Comparison of ENCODE assay signal across 8 cellular contexts in genomic region chr14:74804219-74804825, GRCh38. TPM values are rescaled to one million over a fixed set of nuclear protein-coding genes. Genes with fewer than 3 reads are reported as not detected.
DNase-seq lines count a peak whose midpoint lies in the region; ATAC-seq, FAIRE-seq and TF ChIP-seq lines count a peak whose summit lies in the region.

No MANE protein-coding gene starts in this region.

- H3K4me3 Mint-ChIP-seq in activated T-cell treated with anti-CD3 and anti-CD28 coated beads, Interleukin-2, amount 50 U/mL, for 72 hours = no peak overlapping the region

- CTCF ChIA-PET in K562 (lab: Yijun Ruan, JAX; ENCODE audit: low intra/inter-chr PET ratio) = interaction anchor here (0.6 to 2.8 kb wide), 6 partner anchors 9 to 442 kb away, joined by 3 to 21 read pairs (median 4); partner anchors contain the start of gene LTBP2

- H3K27ac Mint-ChIP-seq in activated T-cell treated with anti-CD3 and anti-CD28 coated beads, Interleukin-2, amount 50 U/mL, for 72 hours = no peak overlapping the region

- TF ChIP-seq RAD21 in K562 (CRISPR knock-in tag; conservative IDR thresholded peaks at IDR 0.05 in 1 of 2, IDR thresholded peaks at IDR 0.05 in 1 of 2) = peak; percentile 49 to 74
- peak; percentile 77 to 85 for TF ChIP-seq RAD21 in liver (IDR thresholded peaks at IDR 0.05)

- TF ChIP-seq CTCF in NB4 (IDR thresholded peaks at IDR 0.05; ENCODE audit: low read depth, low read length) = peak; percentile 39
- peak; percentile 52 to 66 (median 58) for TF ChIP-seq CTCF in K562 (IDR thresholded peaks at IDR 0.05 in 2 of 3, conservative IDR thresholded peaks at IDR 0.05 in 1 of 3; ENCODE audit: insufficient read depth in 2 of 3, low read depth in 1 of 3, low read length in 3 of 3)
- TF ChIP-seq CTCF in liver (IDR thresholded peaks at IDR 0.05; ENCODE audit: low read depth, low read length, missing input control) = peak; percentile 54

- TF ChIP-seq POLR2A in NB4 (IDR thresholded peaks at IDR 0.05; ENCODE audit: extremely low read depth, insufficient read length) (no peak), K562 (conservative IDR thresholded peaks at IDR 0.05) (no peak)

- no peak overlapping the region for H2AFZ ChIP-seq in K562 (ENCODE audit: low read depth, low read length)

- POLR2A ChIA-PET in K562 (lab: Yijun Ruan, JAX) = interaction anchor here (0.6 to 1.0 kb wide), 2 partner anchors 53 to 195 kb away, joined by 3 to 5 read pairs; no protein-coding TSS in a partner anchor

- H3K27me3 ChIP-seq in K562 (ENCODE audit: control insufficient read depth in 2 of 2, insufficient read depth in 2 of 2, low read length in 2 of 2) = no peaks in the 10 kb centered on the region
- no peaks in the 10 kb centered on the region for H3K27me3 ChIP-seq in liver (ENCODE audit: control insufficient read depth in 4 of 4, insufficient read depth in 4 of 4, low read length in 3 of 4)

- in situ Hi-C loops in K562 (cut with MboI) = no loop called here

- H3K36me3 ChIP-seq in K562 (ENCODE audit: control insufficient read depth, insufficient read depth, low read length) (peaks cover 39% of the 10 kb centered on the region; the same call in 1 of the 3 replicates), liver (ENCODE audit: control insufficient read depth in 4 of 4, insufficient read depth in 3 of 4, low read depth in 1 of 4, low read length in 3 of 4) (peaks cover 4 to 14% (median 6%) of the 10 kb centered on the region in 4 donors)

- peak; percentile 52 for FAIRE-seq in K562 (lab: Jason Lieb, UNC)

- DNase-seq in activated T-cell treated with anti-CD3 and anti-CD28 coated beads, Interleukin-2, amount 50 U/mL, for 72 hours = peak; percentile 9 to 21
- DNase-seq in activated T-cell treated with anti-CD3 and anti-CD28 coated beads, Interleukin-2, amount 50 U/mL, for 1 hour = no peak
- DNase-seq in NB4 (ENCODE audit: low read depth) (peak; percentile 53), K562 (ENCODE audit: extremely low read depth in 1 of 4, low spot score in 3 of 4) (peak in 3 of 4 experiments; percentile 17 to 45 (median 19)), NCI-H774 (lab: John Stamatoyannopoulos, UW) (no peak), NCI-H187 treated with DMSO at 0.1 percent for 48 hours (lab: John Stamatoyannopoulos, UW) (no peak)

- H3K36me3 Mint-ChIP-seq in activated T-cell treated with anti-CD3 and anti-CD28 coated beads, Interleukin-2, amount 50 U/mL, for 72 hours (ENCODE audit: insufficient read depth in 2 of 2) = peaks cover 3 to 23% of the 10 kb centered on the region in 2 donors

- intact Hi-C loops in K562 (cut with micrococcal nuclease) = loop anchor here (1.0 to 5.0 kb wide), 2 partner anchors 195 to 302 kb away; no protein-coding TSS in a partner anchor

- H3K4me1 ChIP-seq in K562 (replicated peaks in 1 of 2; ENCODE audit: control insufficient read depth in 2 of 2, insufficient read depth in 2 of 2, low read length in 2 of 2) (peaks cover 0 to 2% of the 10 kb centered on the region in 2 experiments; a peak in 1 of 5 replicates), liver (ENCODE audit: control insufficient read depth in 4 of 4, insufficient read depth in 4 of 4, low read length in 3 of 4) (peaks cover 3 to 15% (median 11%) of the 10 kb centered on the region in 4 donors)

- 93% methylated on average over 4 of the region's 4 CpGs for WGBS in K562 (ENCODE audit: insufficient coverage, low coverage, missing lambda C conversion rate)
- 95% methylated on average over 4 of the region's 4 CpGs for WGBS in liver

- H4K20me1 ChIP-seq in K562 (replicated peaks; ENCODE audit: control insufficient read depth, insufficient read depth, low read length) = no peaks in the 10 kb centered on the region

- H3K9me3 ChIP-seq in K562 (replicated peaks; ENCODE audit: control insufficient read depth, insufficient read depth, low read depth, low read length) (no peaks in the 10 kb centered on the region), liver (ENCODE audit: control insufficient read depth in 4 of 4, low read length in 3 of 4) (no peaks in the 10 kb centered on the region)

- BruUV-seq in K562 (replicated peaks; lab: Mats Ljungman, UMichigan) = no TSS peak

- peak in 1 of 2 donors; percentile 47 for ATAC-seq in activated T-cell treated with anti-CD3 and anti-CD28 coated beads, Interleukin-2, amount 50 U/mL, for 72 hours (replicated peaks in 1 of 2)
- ATAC-seq in K562 = peak; percentile 73
- no peak for ATAC-seq in GM18498 (IDR thresholded peaks at IDR 0.05; ENCODE audit: unreplicated experiment)

- no peaks in the 10 kb centered on the region for H3K79me2 ChIP-seq in K562 (ENCODE audit: control insufficient read depth, insufficient read depth, low read length)

- no peak overlapping the region for H3K4me2 ChIP-seq in K562 (ENCODE audit: insufficient read depth, low read length)

- H3K9ac ChIP-seq in K562 (ENCODE audit: insufficient read depth in 1 of 2, low read depth in 2 of 2, low read length in 2 of 2) (no peak overlapping the region), liver (ENCODE audit: low read depth in 1 of 2, low read length in 2 of 2) (no peak overlapping the region)

- H3K9me1 ChIP-seq in K562 (ENCODE audit: control insufficient read depth, insufficient read depth, low read length) = no peaks in the 10 kb centered on the region

- H3K27ac ChIP-seq in K562 (ENCODE audit: extremely low read depth, low read depth, low read length) = no peak overlapping the region
- no peak overlapping the region for H3K27ac ChIP-seq in liver (ENCODE audit: low read depth in 1 of 2, low read length in 2 of 2)

- no peaks in the 10 kb centered on the region for H3K27me3 Mint-ChIP-seq in activated T-cell treated with anti-CD3 and anti-CD28 coated beads, Interleukin-2, amount 50 U/mL, for 72 hours (ENCODE audit: low read depth)

- no peaks in the 10 kb centered on the region for H3K4me1 Mint-ChIP-seq in activated T-cell treated with anti-CD3 and anti-CD28 coated beads, Interleukin-2, amount 50 U/mL, for 72 hours (ENCODE audit: low read depth)

- no peak overlapping the region for H3K4me3 ChIP-seq in NB4 (ENCODE audit: low read depth, low read length)
- no peak overlapping the region for H3K4me3 ChIP-seq in K562
- no peak overlapping the region for H3K4me3 ChIP-seq in liver (ENCODE audit: low read depth in 1 of 3, low read length in 3 of 3)

- no peaks in the 10 kb centered on the region for H3K9me3 Mint-ChIP-seq in activated T-cell treated with anti-CD3 and anti-CD28 coated beads, Interleukin-2, amount 50 U/mL, for 72 hours

- TF ChIP-seq EP300 in K562 (IDR thresholded peaks at IDR 0.05; ENCODE audit: low read length) = no peak

TF ChIP-seq in K562, 482 proteins besides CTCF, POLR2A, EP300 and RAD21 (continues in another document):
- no peak for TF ChIP-seq THAP12 (CRISPR knock-in tag; IDR thresholded peaks at IDR 0.05)

TF ChIP-seq in liver, 16 proteins besides CTCF, POLR2A, EP300 and RAD21:
- no peak for TF ChIP-seq GABPA (IDR thresholded peaks at IDR 0.05 in 1 of 2, conservative IDR thresholded peaks at IDR 0.05 in 1 of 2)
- TF ChIP-seq JUND (IDR thresholded peaks at IDR 0.05) = no peak
- TF ChIP-seq FOXA1 (IDR thresholded peaks at IDR 0.05) = no peak
- no peak for TF ChIP-seq HNF4G (IDR thresholded peaks at IDR 0.05)
- no peak for TF ChIP-seq SP1 (IDR thresholded peaks at IDR 0.05)
- no peak for TF ChIP-seq TAF1 (conservative IDR thresholded peaks at IDR 0.05)
- no peak for TF ChIP-seq EGR1 (IDR thresholded peaks at IDR 0.05; ENCODE audit: low read depth in 2 of 2)

RNA-seq across cellular contexts. Expression of gene YLPM1, which starts 41.2 kb away (rescaled TPM):
- total RNA-seq in activated T-cell treated with anti-CD3 and anti-CD28 coated beads, Interleukin-2, amount 50 U/mL, for 72 hours = 10 to 100 TPM; 62.6 to 67.1 TPM
- total RNA-seq in K562 (2011; cell fraction: chromatin; rRNA removed; ENCODE audit: low replicate concordance) = 21.6 and 92.8 TPM in 2 replicates
- 9.3 and 11.4 TPM in 2 replicates for total RNA-seq in K562 (2011; cell fraction: nucleolus; rRNA removed)
- 45.4 and 78.9 TPM in 2 replicates for total RNA-seq in K562 (2011; cell fraction: nucleoplasm; rRNA removed)
- total RNA-seq in K562 (2014; rRNA removed) (9.1 and 10.3 TPM in 2 replicates), K562 (2014; rRNA removed; fragmentation: Illumina TruSeq; extraction: Trizol) (15.1 and 17.1 TPM in 2 replicates), K562 (2015; rRNA removed; fragmentation: Illumina TruSeq; extraction: Trizol) (14.9 and 15.9 TPM in 2 replicates), K562 (2021) (28.8 and 32.6 TPM in 2 replicates), liver (10 to 100 TPM; 18.5 to 27.3 TPM)
- polyA plus RNA-seq in K562 (2011; rRNA removed) (7.2 and 7.8 TPM in 2 replicates), K562 (2014; fragmentation: Illumina TruSeq; extraction: Trizol) (29.9 and 32.7 TPM in 2 replicates), K562 (2014; fragmentation: Nextera tagmentation; extraction: Ambion mirVana) (1 to 10 TPM; 7.3 to 8.6 TPM), K562 (2014; rRNA removed) (13.9 and 14.6 TPM in 2 replicates), liver (1 to 10 TPM; 5.9 to 7.9 TPM)
- 2.1 and 3.6 TPM in 2 replicates for polyA plus RNA-seq in K562 (2011; cell fraction: cytosol; rRNA removed)
- 22.2 and 26.1 TPM in 2 replicates for polyA plus RNA-seq in K562 (2011; cell fraction: nucleus; rRNA removed)
- 23.3 and 26.0 TPM in 2 replicates for polyA plus RNA-seq in K562 (2012)
- polyA minus RNA-seq in K562 (2011; rRNA and poly(A)+ RNA removed) = 15.4 and 19.7 TPM in 2 replicates
- 10.2 and 10.6 TPM in 2 replicates for polyA minus RNA-seq in K562 (2011; cell fraction: cytosol; rRNA and poly(A)+ RNA removed)
- polyA minus RNA-seq in K562 (2011; cell fraction: nucleus; rRNA and poly(A)+ RNA removed) = 20.2 and 37.8 TPM in 2 replicates

Comparison
In these comparisons a context has a peak if more than half of its experiments do, and no peak if none do; other contexts are left out.
1. DNase-seq: peak in activated T-cell treated with anti-CD3 and anti-CD28 coated beads, Interleukin-2, amount 50 U/mL, for 72 hours (2 of 2), NB4 (single experiment) and K562 (3 of 4); none in activated T-cell treated with anti-CD3 and anti-CD28 coated beads, Interleukin-2, amount 50 U/mL, for 1 hour (single experiment), NCI-H774 (single experiment) and NCI-H187 treated with DMSO at 0.1 percent for 48 hours (single experiment).
2. Peak in every context shown above with its lines, with median percentiles within 50 percentile points of each other: CTCF ChIP-seq.